8 cellular contexts compared by ENCODE assay signal in genomic region chr19:13597625-13598024, GRCh38.
DNase-seq lines count a peak whose midpoint lies in the region; ATAC-seq and TF ChIP-seq lines count a peak whose summit lies in the region.

No MANE protein-coding gene starts in this region.

- H3K36me3 Mint-ChIP-seq in H9 (ENCODE audit: insufficient read depth in 1 of 3, low read depth in 3 of 3) = no peaks in the 10 kb centered on the region

- H3K18ac ChIP-seq in H9 (ENCODE audit: insufficient read length, low read depth, low read length) = no peak overlapping the region

- no peaks in the 10 kb centered on the region for H4K20me1 ChIP-seq in H9 (ENCODE audit: control insufficient read depth, insufficient read depth, insufficient read length)

- H2BK20ac ChIP-seq in H9 (ENCODE audit: low read depth, low read length, poor library complexity, severe bottlenecking) = no peak overlapping the region

- H3K4me3 Mint-ChIP-seq in H9 = no peak overlapping the region

- no peak overlapping the region for H2AFZ ChIP-seq in H9 (ENCODE audit: low read length)

- no peaks in the 10 kb centered on the region for H3K23me2 ChIP-seq in H9 (ENCODE audit: insufficient read length, low read depth, low read length, poor library complexity, severe bottlenecking)

- no peak overlapping the region for H2BK5ac ChIP-seq in H9 (ENCODE audit: insufficient read length, low read length)

- no peak overlapping the region for H3K27ac ChIP-seq in H9 (ENCODE audit: insufficient read length, low read depth, low read length)

- no peaks in the 10 kb centered on the region for H3K9me3 ChIP-seq in H9 (ENCODE audit: control insufficient read depth, low read depth, low read length)

- DNase-seq in AG20443 (ENCODE audit: low spot score) = peak; percentile 93
- peak; percentile 60 for DNase-seq in H9
- DNase-seq in NCI-H446 treated with DMSO at 0.1 percent for 48 hours (lab: John Stamatoyannopoulos, UW) = peak; percentile 4
- peak; percentile 26 to 30 for DNase-seq in activated CD4-positive, alpha-beta T cell treated with anti-CD3 and anti-CD28 coated beads for 4 hours
- peak; percentile 69 for DNase-seq in ecto neural progenitor cell (ENCODE audit: low spot score)
- DNase-seq in medulla oblongata (ENCODE audit: extremely low spot score) = peak; percentile 73
- DNase-seq in stimulated activated CD8-positive, alpha-beta memory T cell treated with anti-CD3 and anti-CD28 coated beads, Interleukin-4, amount 100 ng/mL, for 1 hour (ENCODE audit: low read depth in 2 of 2, low spot score in 1 of 2) = peak; percentile 3 to 9

- no CpG with 5 or more reads among the region's 3 CpGs for WGBS in H9 (ENCODE audit: extremely low coverage, insufficient read length, low lambda C conversion rate)

- no peak overlapping the region for H3K23ac ChIP-seq in H9 (ENCODE audit: insufficient read length, low read depth, low read length)

- no peak overlapping the region for H2BK12ac ChIP-seq in H9 (ENCODE audit: insufficient read length, low read depth, low read length)

- H3K27me3 ChIP-seq in H9 (ENCODE audit: insufficient read depth, low read length) = no peaks in the 10 kb centered on the region

- ATAC-seq in GM19023 (IDR thresholded peaks at IDR 0.05; ENCODE audit: unreplicated experiment) = no peak

- H3K14ac ChIP-seq in H9 (ENCODE audit: insufficient read depth, low read length) = no peak overlapping the region

- H4K5ac ChIP-seq in H9 (ENCODE audit: insufficient read length, low read depth, low read length) = no peak overlapping the region

- peak; percentile 84 for TF ChIP-seq CTCF in H9 (conservative IDR thresholded peaks at IDR 0.05)

- no peaks in the 10 kb centered on the region for H3K79me2 ChIP-seq in H9 (ENCODE audit: insufficient read depth, low read length)

- H2BK120ac ChIP-seq in H9 (ENCODE audit: low read depth, low read length, poor library complexity, severe bottlenecking) = no peak overlapping the region

- no peak overlapping the region for H3K9ac ChIP-seq in H9 (ENCODE audit: extremely low read depth, insufficient read length, low read length)

- H3K27me3 Mint-ChIP-seq in H9 (ENCODE audit: low read depth) = peaks cover 5% of the 10 kb centered on the region

- H3K4me1 Mint-ChIP-seq in H9 = peaks cover 2 to 3% of the 10 kb centered on the region in 2 experiments; a peak in 2 of 4 replicates

- no peak overlapping the region for H4K8ac ChIP-seq in H9 (replicated peaks; ENCODE audit: insufficient read length, low read depth, low read length)

- H2AK5ac ChIP-seq in H9 (ENCODE audit: insufficient read length, low read length) = no peak overlapping the region

- H3K4ac ChIP-seq in H9 (ENCODE audit: low read depth, low read length) = no peak overlapping the region

- no peaks in the 10 kb centered on the region; a peak in 1 of 5 replicates for H3K9me3 Mint-ChIP-seq in H9

- H3T11ph ChIP-seq in H9 (ENCODE audit: low read length) = no peak overlapping the region

- H3K79me1 ChIP-seq in H9 (ENCODE audit: insufficient read depth, low read depth, low read length, poor library complexity, severe bottlenecking) = no peaks in the 10 kb centered on the region

- no peak overlapping the region for H3K56ac ChIP-seq in H9 (ENCODE audit: insufficient read length, low read depth, low read length)

- no peaks in the 10 kb centered on the region for H3K4me1 ChIP-seq in H9 (ENCODE audit: insufficient read depth, low read length)

- H3K4me2 ChIP-seq in H9 (ENCODE audit: insufficient read depth, insufficient read length, low read length) = no peak overlapping the region

- no peak overlapping the region for H2BK15ac ChIP-seq in H9 (ENCODE audit: low read depth, low read length)

- no peak overlapping the region for H4K91ac ChIP-seq in H9 (ENCODE audit: insufficient read length, low read depth, low read length)

- no peak overlapping the region for H3K27ac Mint-ChIP-seq in H9

Comparison
In these comparisons a context has a peak if more than half of its experiments do, and no peak if none do; other contexts are left out.
1. DNase-seq: peak in every context shown above with its lines; median percentile 93 in AG20443; 73 in medulla oblongata; 69 in ecto neural progenitor cell; 60 in H9; 28 in activated CD4-positive, alpha-beta T cell treated with anti-CD3 and anti-CD28 coated beads for 4 hours; 6 in stimulated activated CD8-positive, alpha-beta memory T cell treated with anti-CD3 and anti-CD28 coated beads, Interleukin-4, amount 100 ng/mL, for 1 hour; 4 in NCI-H446 treated with DMSO at 0.1 percent for 48 hours.